In genomic region chr6:31927868-31928671, GRCh38 we compare ENCODE assay signal across 14 cellular contexts. TPM values are rescaled to one million over a fixed set of nuclear protein-coding genes. Genes with fewer than 3 reads are reported as not detected.
A peak's percentile ranks its signal among the peaks of the same experiment; 100 is the strongest.
DNase-seq lines count a peak whose midpoint lies in the region; TF ChIP-seq lines count a peak whose summit lies in the region.
"Had no signal": no experiment of that assay in that cellular context is flagged by ENCODE, and none has a peak within 500 bp of the region (broad histone marks: within the 10 kb centered on the region; RNA-seq: fewer than 3 reads in every experiment).

No MANE protein-coding gene starts in this region.

- no peak overlapping the region for H3K14ac ChIP-seq in neuronal stem cell (ENCODE audit: low read length)

- CTCF ChIA-PET in Caco-2 (lab: Charles Lee): no interaction called here

- peak overlapping the region; percentile 74 for H2AFZ ChIP-seq in neuronal stem cell (ENCODE audit: low read length)

- POLR2A ChIA-PET in Caco-2 (lab: Charles Lee): no interaction called here

- no peak overlapping the region for H3K4me3 Mint-ChIP-seq in Caco-2 (ENCODE audit: unreplicated experiment)
- no peak overlapping the region for H3K4me3 Mint-ChIP-seq in T-helper 2 cell treated with Interferon-gamma antibody and Interleukin-4, amounts not matched to agents 5 μg/mL and 100 μg/mL, for 36 hours
- H3K4me3 Mint-ChIP-seq: activated CD8-positive, alpha-beta T cell treated with anti-CD3 and anti-CD28 coated beads, Interleukin-2, amount 10 ng/mL, durations not matched to agents 7 days and 5 days had no signal

- no peaks in the 10 kb centered on the region for H3K27me3 Mint-ChIP-seq in Caco-2 (ENCODE audit: insufficient read depth, unreplicated experiment)
- no peaks in the 10 kb centered on the region for H3K27me3 Mint-ChIP-seq in T-helper 2 cell treated with Interferon-gamma antibody and Interleukin-4, amounts not matched to agents 5 μg/mL and 100 μg/mL, for 36 hours (ENCODE audit: low read depth)

- H3K27ac Mint-ChIP-seq in Caco-2 (ENCODE audit: unreplicated experiment): no peak overlapping the region
- no peak overlapping the region for H3K27ac Mint-ChIP-seq in T-helper 2 cell treated with Interferon-gamma antibody and Interleukin-4, amounts not matched to agents 5 μg/mL and 100 μg/mL, for 36 hours
- H3K27ac Mint-ChIP-seq: activated CD8-positive, alpha-beta T cell treated with anti-CD3 and anti-CD28 coated beads, Interleukin-2, amount 10 ng/mL, durations not matched to agents 7 days and 5 days had no signal

- no peak overlapping the region for H2AK5ac ChIP-seq in neuronal stem cell (ENCODE audit: low read depth, low read length)

- no peak overlapping the region for H2BK120ac ChIP-seq in neuronal stem cell (ENCODE audit: low read depth, low read length)

- H3K79me1 ChIP-seq in neuronal stem cell (ENCODE audit: low read depth, low read length): no peaks in the 10 kb centered on the region

- no peaks in the 10 kb centered on the region for H3K9me3 Mint-ChIP-seq in Caco-2 (ENCODE audit: unreplicated experiment)
- no peaks in the 10 kb centered on the region for H3K9me3 Mint-ChIP-seq in T-helper 2 cell treated with Interferon-gamma antibody and Interleukin-4, amounts not matched to agents 5 μg/mL and 100 μg/mL, for 36 hours

- H4K8ac ChIP-seq in neuronal stem cell (ENCODE audit: low read depth, low read length): no peak overlapping the region

- WGBS in neuronal stem cell (ENCODE audit: extremely low coverage in 2 of 2, insufficient read length in 2 of 2, insufficient replicate concordance in 1 of 2), 2 donors: no CpG with 5 or more reads among the region's 11 CpGs

- H4K91ac ChIP-seq in neuronal stem cell (ENCODE audit: low read depth, low read length, poor library complexity): no peak overlapping the region

- no TSS peak for BruUV-seq in Caco-2 (replicated peaks; lab: Mats Ljungman, UMichigan)

- H3K4me1 Mint-ChIP-seq in Caco-2 (ENCODE audit: low read depth, unreplicated experiment): no peaks in the 10 kb centered on the region
- peaks cover 2% of the 10 kb centered on the region for H3K4me1 Mint-ChIP-seq in T-helper 2 cell treated with Interferon-gamma antibody and Interleukin-4, amounts not matched to agents 5 μg/mL and 100 μg/mL, for 36 hours (ENCODE audit: low read depth)

- in situ Hi-C loops in G401 (cut with HindIII; ENCODE audit: low sequenced_read_pairs): no loop called here

- intact Hi-C loops in Caco-2 (cut with micrococcal nuclease; ENCODE audit: unreplicated experiment): no loop called here

- no peak overlapping the region for H3K18ac ChIP-seq in neuronal stem cell (ENCODE audit: low read length)

- H3K36me3 ChIP-seq in Caco-2 (ENCODE audit: control insufficient read depth, insufficient read depth, low read length) (no peaks in the 10 kb centered on the region; the same call in 1 of the 2 replicates), neuronal stem cell (replicated peaks in 1 of 2; ENCODE audit: control insufficient read depth in 2 of 2, insufficient read depth in 2 of 2, low read length in 2 of 2) (no peaks in the 10 kb centered on the region)

- H3K4me3 ChIP-seq in Caco-2 (ENCODE audit: low read depth, low read length) (0 out of 2 replicates have a peak overlapping the region, but pooled peaks have one; percentile 11), epithelial cell of proximal tubule (ENCODE audit: low read depth, low read length) (peak overlapping the region; percentile 39), neuronal stem cell (ENCODE audit: low read length in 2 of 2) (no peak overlapping the region)
- H3K4me3 ChIP-seq: body of pancreas had no signal

- no peak overlapping the region for H2BK15ac ChIP-seq in neuronal stem cell (ENCODE audit: low read length)

- TF ChIP-seq CTCF in Caco-2 (IDR thresholded peaks at IDR 0.05; ENCODE audit: insufficient read depth in 1 of 2, low read depth in 1 of 2, low read length in 1 of 2, severe bottlenecking in 1 of 2, unreplicated experiment in 1 of 2) (no peak), epithelial cell of proximal tubule (conservative IDR thresholded peaks at IDR 0.05; ENCODE audit: low read depth, low read length) (no peak)

- H3K27ac ChIP-seq in neuronal stem cell (replicated peaks; ENCODE audit: low read length): no peak overlapping the region
- H3K27ac ChIP-seq: body of pancreas had no signal

- H3K27me3 ChIP-seq in Caco-2 (replicated peaks; ENCODE audit: control insufficient read depth, insufficient read depth, low read length) (no peaks in the 10 kb centered on the region), neuronal stem cell (ENCODE audit: control insufficient read depth in 3 of 3, insufficient read depth in 3 of 3, low read depth in 1 of 3, low read length in 3 of 3) (peaks cover 0 to 8% (median 0%) of the 10 kb centered on the region in 3 experiments)
- H3K27me3 ChIP-seq: body of pancreas had no signal

- H2BK5ac ChIP-seq in neuronal stem cell (ENCODE audit: low read length): no peak overlapping the region

- H3K36me3 Mint-ChIP-seq in Caco-2 (ENCODE audit: insufficient read depth, unreplicated experiment): no peaks in the 10 kb centered on the region
- H3K36me3 Mint-ChIP-seq in T-helper 2 cell treated with Interferon-gamma antibody and Interleukin-4, amounts not matched to agents 5 μg/mL and 100 μg/mL, for 36 hours (ENCODE audit: low read depth): no peaks in the 10 kb centered on the region

- H3K23ac ChIP-seq in neuronal stem cell (ENCODE audit: low read depth, low read length, poor library complexity): no peak overlapping the region

- no peak overlapping the region for H3K9ac ChIP-seq in neuronal stem cell (ENCODE audit: low read depth, low read length, poor library complexity)

- no peak overlapping the region for H3K4ac ChIP-seq in neuronal stem cell (ENCODE audit: low read length)

- no peak overlapping the region for H3K4me2 ChIP-seq in neuronal stem cell (ENCODE audit: insufficient read depth, low read length, poor library complexity, severe bottlenecking)

- H3K9me3 ChIP-seq in Caco-2: no peaks in the 10 kb centered on the region
- H3K9me3 ChIP-seq in neuronal stem cell (replicated peaks in 1 of 2; ENCODE audit: control insufficient read depth in 2 of 2, insufficient read depth in 1 of 2, low read depth in 1 of 2, low read length in 2 of 2): peaks cover 5% of the 10 kb centered on the region in 2 donors
- H3K9me3 ChIP-seq: body of pancreas had no signal

- DNase-seq in Caco-2: no peak
- no peak for DNase-seq in epithelial cell of proximal tubule (ENCODE audit: low read depth)
- no peak for DNase-seq in neuronal stem cell (ENCODE audit: low spot score)
- DNase-seq in T-helper 2 cell treated with Interferon-gamma antibody and Interleukin-4, amounts not matched to agents 5 μg/mL and 100 μg/mL, for 36 hours (ENCODE audit: low spot score): no peak
- DNase-seq in MV-4-11 (lab: John Stamatoyannopoulos, UW): no peak
- no peak for DNase-seq in G401 (ENCODE audit: low spot score)
- DNase-seq: activated CD8-positive, alpha-beta T cell treated with anti-CD3 and anti-CD28 coated beads, Interleukin-2, amount 10 ng/mL, durations not matched to agents 7 days and 5 days; activated gamma-delta T cell treated with Interleukin-2 at 50 U/mL for 16 hours; body of pancreas; effector memory CD4-positive, alpha-beta T cell; NCI-H2171; occipital lobe; stimulated activated CD4-positive, alpha-beta T cell treated with anti-CD3 and anti-CD28 coated beads, Interleukin-1b, Interleukin-23, amount 100 ng/mL, for 48 hours had no signal

- H2BK12ac ChIP-seq in neuronal stem cell (ENCODE audit: low read length): no peak overlapping the region

- peaks cover 3% of the 10 kb centered on the region; the same call in 1 of the 2 replicates for H3K4me1 ChIP-seq in Caco-2
- H3K4me1 ChIP-seq in neuronal stem cell (ENCODE audit: control insufficient read depth in 2 of 2, insufficient read depth in 1 of 2, low read depth in 1 of 2, low read length in 2 of 2): peaks cover 0 to 2% of the 10 kb centered on the region in 2 donors
- H3K4me1 ChIP-seq: body of pancreas had no signal

RNA-seq across cellular contexts. Expression of gene C2, which starts 0.6 kb away (rescaled TPM):
- total RNA-seq in Caco-2 (2022) (4.8 and 4.9 TPM in 2 replicates), epithelial cell of proximal tubule (not detected in 2 replicates)
- polyA plus RNA-seq in neuronal stem cell (2013, experiment 1 of 2): 1.3 TPM
- 1.00 TPM for polyA plus RNA-seq in neuronal stem cell (2013, experiment 2 of 2)
- total RNA-seq in G401 (2014; rRNA removed; shearing (Covaris generic)): 0.98 and 3.7 TPM in 2 replicates

RNA-seq across cellular contexts. Expression of gene CFB, which starts 17.8 kb away (rescaled TPM):
- total RNA-seq in Caco-2 (2022) (31.0 and 32.1 TPM in 2 replicates), epithelial cell of proximal tubule (0.81 and 2.2 TPM in 2 replicates)
- 0.35 TPM for polyA plus RNA-seq in neuronal stem cell (2013, experiment 1 of 2)
- polyA plus RNA-seq in neuronal stem cell (2013, experiment 2 of 2): 0.42 TPM
- total RNA-seq in G401 (2014; rRNA removed; shearing (Covaris generic)): not detected in 2 replicates
- total RNA-seq: HT1080 had no signal

RNA-seq across cellular contexts. Expression of gene ZBTB12, which starts 26.2 kb away (rescaled TPM):
- total RNA-seq in Caco-2 (2022): 9.6 and 11.7 TPM in 2 replicates
- total RNA-seq in epithelial cell of proximal tubule: 1.5 TPM in 2 replicates
- 26.7 TPM for polyA plus RNA-seq in neuronal stem cell (2013, experiment 1 of 2)
- 26.3 TPM for polyA plus RNA-seq in neuronal stem cell (2013, experiment 2 of 2)
- total RNA-seq in G401 (2014; rRNA removed; shearing (Covaris generic)): 20.0 and 22.3 TPM in 2 replicates

RNA-seq across cellular contexts. Expression of gene EHMT2, which starts 30.6 kb away (rescaled TPM):
- total RNA-seq in Caco-2 (2022): 64.3 and 65.7 TPM in 2 replicates
- total RNA-seq in epithelial cell of proximal tubule: 44.0 and 54.6 TPM in 2 replicates
- polyA plus RNA-seq in neuronal stem cell (2013, experiment 1 of 2): 119 TPM
- 117 TPM for polyA plus RNA-seq in neuronal stem cell (2013, experiment 2 of 2)
- total RNA-seq in G401 (2014; rRNA removed; shearing (Covaris generic)): 57.7 and 95.3 TPM in 2 replicates

RNA-seq across cellular contexts. Expression of gene NELFE, which starts 30.7 kb away (rescaled TPM):
- 75.3 and 82.0 TPM in 2 replicates for total RNA-seq in Caco-2 (2022)
- 113 and 132 TPM in 2 replicates for total RNA-seq in epithelial cell of proximal tubule
- 68.9 TPM for polyA plus RNA-seq in neuronal stem cell (2013, experiment 1 of 2)
- 65.5 TPM for polyA plus RNA-seq in neuronal stem cell (2013, experiment 2 of 2)
- total RNA-seq in G401 (2014; rRNA removed; shearing (Covaris generic)): 183 and 198 TPM in 2 replicates

Comparison
In these comparisons a context has a peak if more than half of its experiments do, and no peak if none do; other contexts are left out.
1. H3K4me3 ChIP-seq: peak in Caco-2 (single experiment) and epithelial cell of proximal tubule (single experiment); none in neuronal stem cell (0 of 2).